In the genomic region with DNA sequence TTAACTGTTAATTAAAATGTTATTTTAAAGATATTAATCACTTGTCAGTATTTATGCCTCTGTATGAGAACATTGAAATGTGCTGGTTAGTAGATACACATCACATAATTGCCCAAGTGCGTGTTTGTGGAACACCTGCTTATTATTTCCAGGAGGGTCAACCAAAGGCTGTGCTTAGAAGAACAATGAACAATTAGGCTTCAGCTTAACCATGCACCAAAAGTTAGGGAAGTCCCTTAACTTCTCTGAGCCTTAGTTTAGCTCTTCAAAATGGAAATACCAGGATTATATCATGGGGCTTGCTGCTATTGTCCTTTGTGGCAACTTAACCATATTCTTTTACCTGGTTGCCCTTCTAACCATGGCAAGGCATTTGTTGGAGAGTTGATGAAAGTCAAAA, we compare ENCODE assay signal across 20 cellular contexts. TPM values are rescaled to one million over a fixed set of nuclear protein-coding genes. Genes with fewer than 3 reads are reported as not detected.
A peak's percentile ranks its signal among the peaks of the same experiment; 100 is the strongest.
DNase-seq lines count a peak whose midpoint lies in the region; ATAC-seq, FAIRE-seq and TF ChIP-seq lines count a peak whose summit lies in the region.
"Had no signal": no experiment of that assay in that cellular context is flagged by ENCODE, and none has a peak within 500 bp of the region (broad histone marks: within the 10 kb centered on the region; RNA-seq: fewer than 3 reads in every experiment).

No MANE protein-coding gene starts in this region.

- peaks cover 29% of the 10 kb centered on the region for H3K4me1 Mint-ChIP-seq in MCF 10A (ENCODE audit: insufficient read depth, unreplicated experiment)
- H3K4me1 Mint-ChIP-seq in glutamatergic neuron (ENCODE audit: low read depth, unreplicated experiment): no peaks in the 10 kb centered on the region
- H3K4me1 Mint-ChIP-seq: CD4-positive, CD25-positive, alpha-beta regulatory T cell had no signal

- H3K4me3 Mint-ChIP-seq in MCF 10A (ENCODE audit: unreplicated experiment): no peak overlapping the region
- no peak overlapping the region for H3K4me3 Mint-ChIP-seq in glutamatergic neuron (ENCODE audit: unreplicated experiment)
- H3K4me3 Mint-ChIP-seq: CD4-positive, CD25-positive, alpha-beta regulatory T cell; CD8-positive, alpha-beta T cell had no signal

- no peak overlapping the region for H3K27ac ChIP-seq in mammary epithelial cell (ENCODE audit: insufficient read depth, low read depth, low read length)
- H3K27ac ChIP-seq in GM12878 (ENCODE audit: control insufficient read depth, insufficient read depth): no peak overlapping the region
- H3K27ac ChIP-seq: GM23248 had no signal

- H3K27ac Mint-ChIP-seq in MCF 10A (ENCODE audit: low read depth, unreplicated experiment): no peak overlapping the region
- no peak overlapping the region for H3K27ac Mint-ChIP-seq in glutamatergic neuron (ENCODE audit: unreplicated experiment)
- H3K27ac Mint-ChIP-seq: CD4-positive, CD25-positive, alpha-beta regulatory T cell; CD8-positive, alpha-beta T cell had no signal

- H3K79me2 ChIP-seq in mammary epithelial cell (ENCODE audit: insufficient read depth, low read length): no peaks in the 10 kb centered on the region
- no peaks in the 10 kb centered on the region for H3K79me2 ChIP-seq in GM12878 (ENCODE audit: control insufficient read depth, insufficient read depth, low read length)

- H3K4me2 ChIP-seq in mammary epithelial cell (ENCODE audit: insufficient read depth, low read depth, low read length) (no peak overlapping the region), GM12878 (ENCODE audit: control insufficient read depth, insufficient read depth) (no peak overlapping the region)

- dilution Hi-C loops in mammary epithelial cell (cut with HindIII; ENCODE audit: low sequenced_read_pairs): no loop called here

- ATAC-seq in HG02759 (IDR thresholded peaks at IDR 0.05; ENCODE audit: unreplicated experiment): peak; percentile 37
- ATAC-seq in GM12878: peak; percentile 51
- ATAC-seq: CD8-positive, alpha-beta T cell had no signal

- SMC1A ChIA-PET in GM12878 (lab: Charles Lee; ENCODE audit: uncharacterized antibody, unreplicated experiment): interaction anchor here (1.3 to 1.7 kb wide), 2 partner anchors 8 to 105 kb away, joined by 3 to 7 read pairs; no protein-coding TSS in a partner anchor

- H3K4me1 ChIP-seq in mammary epithelial cell (ENCODE audit: insufficient read depth, low read length) (peaks cover 13% of the 10 kb centered on the region), GM12878 (ENCODE audit: control insufficient read depth, insufficient read depth, low read length) (no peaks in the 10 kb centered on the region; the same call in 1 of the 2 replicates)
- H3K4me1 ChIP-seq: Caco-2 had no signal

- FAIRE-seq in GM12878 (lab: Jason Lieb, UNC): no peak
- FAIRE-seq: GM12891, GM18507, H1 had no signal

- DNase-seq in mammary epithelial cell: peak; percentile 23
- no peak for DNase-seq in MCF 10A (ENCODE audit: unreplicated experiment)
- no peak for DNase-seq in GM12878 (ENCODE audit: low read depth, low spot score)
- no peak for DNase-seq in CD1c-positive myeloid dendritic cell (ENCODE audit: extremely low spot score)
- DNase-seq in glutamatergic neuron: no peak
- DNase-seq: C1 segment of cervical spinal cord; Caco-2; CD4-positive, CD25-positive, alpha-beta regulatory T cell; CD8-positive, alpha-beta T cell; DMS153; DND-41; GDM1; GM23248; H7; HCEC 1CT had no signal

- no peaks in the 10 kb centered on the region for H3K27me3 Mint-ChIP-seq in MCF 10A (ENCODE audit: insufficient read depth, unreplicated experiment)
- H3K27me3 Mint-ChIP-seq in glutamatergic neuron (ENCODE audit: unreplicated experiment): no peaks in the 10 kb centered on the region

- intact Hi-C loops in mammary epithelial cell (cut with micrococcal nuclease): no loop called here
- intact Hi-C loops in MCF 10A (cut with micrococcal nuclease): no loop called here
- intact Hi-C loops in GM12878 (cut with micrococcal nuclease; ENCODE audit: unreplicated experiment): loop anchor here (10.0 kb wide), 2 partner anchors 211 to 959 kb away; no protein-coding TSS in a partner anchor

- TF ChIP-seq RAD21 in GM12878 (IDR thresholded peaks at IDR 0.05; ENCODE audit: insufficient read depth, low read depth, low read length): no peak

- peaks cover 69% of the 10 kb centered on the region for H3K36me3 ChIP-seq in mammary epithelial cell (ENCODE audit: insufficient read depth, low read length)
- no peaks in the 10 kb centered on the region for H3K36me3 ChIP-seq in GM12878 (ENCODE audit: control insufficient read depth in 2 of 2, insufficient read depth in 2 of 2, low read length in 1 of 2)

- H3K9ac ChIP-seq in mammary epithelial cell (ENCODE audit: insufficient read depth, low read length): no peak overlapping the region
- no peak overlapping the region for H3K9ac ChIP-seq in GM12878 (ENCODE audit: control insufficient read depth, insufficient read depth, low read length)
- H3K9ac ChIP-seq: GM23248 had no signal

- no peaks in the 10 kb centered on the region for H4K20me1 ChIP-seq in mammary epithelial cell (ENCODE audit: insufficient read depth, low read length)
- H4K20me1 ChIP-seq in GM12878 (ENCODE audit: control insufficient read depth, insufficient read depth): no peaks in the 10 kb centered on the region

- TF ChIP-seq CTCF in mammary epithelial cell (conservative IDR thresholded peaks at IDR 0.05 in 1 of 2, IDR thresholded peaks at IDR 0.05 in 1 of 2; ENCODE audit: extremely low read depth in 1 of 2, insufficient read depth in 1 of 2, low read depth in 1 of 2, low read length in 2 of 2): no peak
- TF ChIP-seq CTCF in MCF 10A (IDR thresholded peaks at IDR 0.05; ENCODE audit: unreplicated experiment): no peak
- TF ChIP-seq CTCF in GM12878 (IDR thresholded peaks at IDR 0.05 in 2 of 3, conservative IDR thresholded peaks at IDR 0.05 in 1 of 3; ENCODE audit: control insufficient read depth in 2 of 3, extremely low read depth in 1 of 3, insufficient read depth in 1 of 3, low read depth in 3 of 3, low read length in 3 of 3): no peak
- TF ChIP-seq CTCF in glutamatergic neuron (IDR thresholded peaks at IDR 0.05; ENCODE audit: partially characterized antibody, unreplicated experiment): no peak

- POLR2A ChIA-PET in MCF 10A (lab: Yijun Ruan, JAX) (interaction anchor here (0.5 to 0.9 kb wide), 4 partner anchors 14 to 273 kb away, joined by 3 read pairs; no protein-coding TSS in a partner anchor), GM12878 (lab: Charles Lee) (no interaction called here)

- H3K36me3 Mint-ChIP-seq in MCF 10A (ENCODE audit: insufficient read depth, unreplicated experiment) (no peaks in the 10 kb centered on the region), glutamatergic neuron (ENCODE audit: unreplicated experiment) (no peaks in the 10 kb centered on the region)
- H3K36me3 Mint-ChIP-seq: CD4-positive, CD25-positive, alpha-beta regulatory T cell; CD8-positive, alpha-beta T cell had no signal

- RAD21 ChIA-PET in GM12878 (lab: Charles Lee; ENCODE audit: unreplicated experiment): interaction anchor here (1.0 kb wide), 1 partner anchor 104 kb away, joined by 4 read pairs; no protein-coding TSS in a partner anchor

- TF ChIP-seq EP300 in GM12878 (IDR thresholded peaks at IDR 0.05; ENCODE audit: borderline replicate concordance in 1 of 2, control insufficient read depth in 1 of 2, low read depth in 2 of 2, low read length in 2 of 2): no peak

- H3K27me3 ChIP-seq in mammary epithelial cell (ENCODE audit: insufficient read depth, low read length): no peaks in the 10 kb centered on the region
- peaks cover 2 to 5% of the 10 kb centered on the region in 2 experiments; a peak in 2 of 4 replicates for H3K27me3 ChIP-seq in GM12878 (replicated peaks in 1 of 2; ENCODE audit: control insufficient read depth in 2 of 2, insufficient read depth in 2 of 2, low read length in 1 of 2)

- no peaks in the 10 kb centered on the region for H3K9me3 Mint-ChIP-seq in MCF 10A (ENCODE audit: unreplicated experiment)
- no peaks in the 10 kb centered on the region for H3K9me3 Mint-ChIP-seq in glutamatergic neuron (ENCODE audit: unreplicated experiment)
- H3K9me3 Mint-ChIP-seq: CD8-positive, alpha-beta T cell had no signal

- CTCF ChIA-PET in mammary epithelial cell (lab: Charles Lee; ENCODE audit: low non-redundant PET): no interaction called here
- CTCF ChIA-PET in MCF 10A (lab: Yijun Ruan, JAX): interaction anchor here (0.5 to 1.1 kb wide), 3 partner anchors 9 to 959 kb away, joined by 3 to 4 read pairs (median 3); no protein-coding TSS in a partner anchor
- CTCF ChIA-PET in GM12878 (lab: Yijun Ruan, JAX): interaction anchor here (0.7 to 1.5 kb wide), 3 partner anchors 15 to 107 kb away, joined by 3 to 6 read pairs (median 3); no protein-coding TSS in a partner anchor

- H3K4me3 ChIP-seq in mammary epithelial cell (replicated peaks in 1 of 3; ENCODE audit: insufficient read depth in 1 of 3, low read depth in 2 of 3, low read length in 3 of 3) (no peak overlapping the region), GM12878 (no peak overlapping the region)
- H3K4me3 ChIP-seq: GM23248 had no signal

- in situ Hi-C loops in mammary epithelial cell (cut with MboI; ENCODE audit: low sequenced_read_pairs in 2 of 2): no loop called here
- in situ Hi-C loops in GM12878 (cut with MboI): loop anchor here (5.0 kb wide), 1 partner anchor 107 kb away; no protein-coding TSS in a partner anchor

- H3K9me3 ChIP-seq in mammary epithelial cell (replicated peaks; ENCODE audit: insufficient read depth, low read length) (no peaks in the 10 kb centered on the region), GM12878 (replicated peaks; ENCODE audit: control insufficient read depth, insufficient read depth, low read length) (no peaks in the 10 kb centered on the region; the same call in 2 of the 3 replicates)
- H3K9me3 ChIP-seq: Caco-2 had no signal

- TF ChIP-seq POLR2A in GM12878 (IDR thresholded peaks at IDR 0.05; ENCODE audit: low read depth, low read length): no peak

- BruUV-seq in mammary epithelial cell (replicated peaks; lab: Mats Ljungman, UMichigan) (no TSS peak), MCF 10A (replicated peaks; lab: Mats Ljungman, UMichigan) (no TSS peak), GM12878 (replicated peaks; lab: Mats Ljungman, UMichigan) (no TSS peak)

- whole genome bisulfite sequencing in mammary epithelial cell (ENCODE audit: low coverage, missing lambda C conversion rate): 21% methylated on average over 1 of the region's 1 CpG
- WGBS in GM12878 (ENCODE audit: insufficient coverage, insufficient replicate concordance, low lambda C conversion rate, missing lambda C conversion rate): 50% methylated on average over 1 of the region's 1 CpG

- H2AFZ ChIP-seq in mammary epithelial cell (ENCODE audit: low read depth, low read length) (no peak overlapping the region), GM12878 (ENCODE audit: control insufficient read depth, low read depth, low read length) (no peak overlapping the region)
- H2AFZ ChIP-seq: GM23248 had no signal

RNA-seq across cellular contexts. Expression of gene PLA2R1, which starts 43.0 kb away (rescaled TPM):
- total RNA-seq in mammary epithelial cell (10 to 100 TPM; 10.8 to 17.8 TPM), MCF 10A (2022) (7.5 and 8.4 TPM in 2 replicates), GM12878 (2014; rRNA removed) (under 0.01 TPM in 1 of 2 replicates, not detected in the other), GM12878 (2014; rRNA removed; fragmentation: Illumina TruSeq; extraction: Trizol) (not detected in 2 replicates), GM12878 (2021) (0.05 TPM in 1 of 2 replicates, not detected in the other), glutamatergic neuron (ENCODE audit: unreplicated experiment) (0.34 TPM)
- polyA plus RNA-seq in mammary epithelial cell (5.3 TPM), GM12878 (2011; rRNA removed) (0.04 TPM in 1 of 2 replicates, not detected in the other), GM12878 (2014; fragmentation: Illumina TruSeq; extraction: Trizol) (not detected in 2 replicates), GM12878 (2014; fragmentation: Nextera tagmentation; extraction: Ambion mirVana) (under 1 TPM; 0.02 to 0.05 TPM), GM12878 (2014; rRNA removed) (0.01 TPM in 1 of 2 replicates, not detected in the other), GM12878 (2016; fragmentation: Nextera tagmentation; extraction: Ambion mirVana) (under 1 TPM in 1 of 2 experiments, not detected in 1; 0.03 TPM)
- polyA minus RNA-seq in mammary epithelial cell: 10.3 TPM
- total RNA-seq in GM12878 (2013; cell fraction: nucleolus; rRNA removed): 0.06 and 0.17 TPM in 2 replicates
- polyA plus RNA-seq in GM12878 (2011; ENCODE audit: low read depth): not detected
- polyA plus RNA-seq in GM12878 (2011; cell fraction: cytosol; rRNA removed): not detected in 2 replicates
- polyA plus RNA-seq in GM12878 (2011; cell fraction: nucleus; rRNA removed): 0.07 TPM in 1 of 2 replicates, not detected in the other
- polyA plus RNA-seq in GM12878 (2012): 0.03 and 0.09 TPM in 2 replicates
- not detected in 2 replicates for polyA minus RNA-seq in GM12878 (2011; rRNA and poly(A)+ RNA removed)
- polyA minus RNA-seq in GM12878 (2011; cell fraction: cytosol; rRNA and poly(A)+ RNA removed): not detected in 2 replicates
- polyA minus RNA-seq in GM12878 (2011; cell fraction: nucleus; rRNA and poly(A)+ RNA removed): not detected in 2 replicates
- total RNA-seq: A673; CD4-positive, CD25-positive, alpha-beta regulatory T cell; CD8-positive, alpha-beta T cell had no signal
- polyA plus RNA-seq: CD4-positive, CD25-positive, alpha-beta regulatory T cell had no signal
